In genomic region chr2:230866704-230867561, GRCh38 we compare ENCODE assay signal across 8 cellular contexts. TPM values are rescaled to one million over a fixed set of nuclear protein-coding genes. Genes with fewer than 3 reads are reported as not detected.
DNase-seq lines count a peak whose midpoint lies in the region; ATAC-seq, FAIRE-seq and TF ChIP-seq lines count a peak whose summit lies in the region.

No MANE protein-coding gene starts in this region.

- TF ChIP-seq CTCF in fibroblast of villous mesenchyme (IDR thresholded peaks at IDR 0.05; ENCODE audit: insufficient read depth, low read depth, low read length), result no peak

- ATAC-seq in HG03378 (IDR thresholded peaks at IDR 0.05; ENCODE audit: unreplicated experiment) (no peak), GM21576 (IDR thresholded peaks at IDR 0.05; ENCODE audit: unreplicated experiment) (no peak), HG03521 (IDR thresholded peaks at IDR 0.05; ENCODE audit: unreplicated experiment) (no peak)

- peak; percentile 57 for FAIRE-seq in GM18507 (lab: Jason Lieb, UNC)

- no peak overlapping the region for H3K4me3 ChIP-seq in fibroblast of villous mesenchyme (ENCODE audit: low read depth, low read length)

- DNase-seq in GM18507 (ENCODE audit: extremely low spot score, insufficient read length, low read depth) (no peak), NCI-H345 treated with DMSO at 0.1 percent for 48 hours (lab: John Stamatoyannopoulos, UW; ENCODE audit: unreplicated experiment) (peak; percentile 78), activated T-cell treated with anti-CD3 and anti-CD28 coated beads for 48 hours (ENCODE audit: low read depth) (peak; percentile 36), fibroblast of villous mesenchyme (ENCODE audit: low read depth) (peak; percentile 12), renal cortical epithelial cell (ENCODE audit: low read depth) (peak; percentile 42)

RNA-seq across cellular contexts. Expression of gene ITM2C, which starts 2.2 kb away (rescaled TPM):
- total RNA-seq in fibroblast of villous mesenchyme, result 37.1 and 58.6 TPM in 2 replicates
- 46.5 and 85.7 TPM in 2 replicates for total RNA-seq in renal cortical epithelial cell

RNA-seq across cellular contexts. Expression of gene GPR55, which starts 58.1 kb away (rescaled TPM):
- not detected in 2 replicates for total RNA-seq in fibroblast of villous mesenchyme
- total RNA-seq in renal cortical epithelial cell, result not detected in 2 replicates
